Comparison of ENCODE assay signal across 1 cellular context in genomic region chrX:71438732-71439131, GRCh38.
TF ChIP-seq lines count a peak whose summit lies in the region.

No MANE protein-coding gene starts in this region.

TF ChIP-seq in K562, 482 proteins besides CTCF, POLR2A, EP300 and RAD21 (continued from another document):
- peak; percentile 72 for TF ChIP-seq ZNF316 (IDR thresholded peaks at IDR 0.05)
- TF ChIP-seq, protein P1, sequence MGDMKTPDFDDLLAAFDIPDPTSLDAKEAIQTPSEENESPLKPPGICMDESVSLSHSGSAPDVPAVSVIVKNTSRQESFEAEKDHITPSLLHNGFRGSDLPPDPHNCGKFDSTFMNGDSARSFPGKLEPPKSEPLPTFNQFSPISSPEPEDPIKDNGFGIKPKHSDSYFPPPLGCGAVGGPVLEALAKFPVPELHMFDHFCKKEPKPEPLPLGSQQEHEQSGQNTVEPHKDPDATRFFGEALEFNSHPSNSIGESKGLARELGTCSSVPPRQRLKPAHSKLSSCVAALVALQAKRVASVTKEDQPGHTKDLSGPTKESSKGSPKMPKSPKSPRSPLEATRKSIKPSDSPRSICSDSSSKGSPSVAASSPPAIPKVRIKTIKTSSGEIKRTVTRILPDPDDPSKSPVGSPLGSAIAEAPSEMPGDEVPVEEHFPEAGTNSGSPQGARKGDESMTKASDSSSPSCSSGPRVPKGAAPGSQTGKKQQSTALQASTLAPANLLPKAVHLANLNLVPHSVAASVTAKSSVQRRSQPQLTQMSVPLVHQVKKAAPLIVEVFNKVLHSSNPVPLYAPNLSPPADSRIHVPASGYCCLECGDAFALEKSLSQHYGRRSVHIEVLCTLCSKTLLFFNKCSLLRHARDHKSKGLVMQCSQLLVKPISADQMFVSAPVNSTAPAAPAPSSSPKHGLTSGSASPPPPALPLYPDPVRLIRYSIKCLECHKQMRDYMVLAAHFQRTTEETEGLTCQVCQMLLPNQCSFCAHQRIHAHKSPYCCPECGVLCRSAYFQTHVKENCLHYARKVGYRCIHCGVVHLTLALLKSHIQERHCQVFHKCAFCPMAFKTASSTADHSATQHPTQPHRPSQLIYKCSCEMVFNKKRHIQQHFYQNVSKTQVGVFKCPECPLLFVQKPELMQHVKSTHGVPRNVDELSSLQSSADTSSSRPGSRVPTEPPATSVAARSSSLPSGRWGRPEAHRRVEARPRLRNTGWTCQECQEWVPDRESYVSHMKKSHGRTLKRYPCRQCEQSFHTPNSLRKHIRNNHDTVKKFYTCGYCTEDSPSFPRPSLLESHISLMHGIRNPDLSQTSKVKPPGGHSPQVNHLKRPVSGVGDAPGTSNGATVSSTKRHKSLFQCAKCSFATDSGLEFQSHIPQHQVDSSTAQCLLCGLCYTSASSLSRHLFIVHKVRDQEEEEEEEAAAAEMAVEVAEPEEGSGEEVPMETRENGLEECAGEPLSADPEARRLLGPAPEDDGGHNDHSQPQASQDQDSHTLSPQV (IDR thresholded peaks at IDR 0.05) = 0 out of 2 replicates have a peak, but pooled peaks have one; percentile 28
- 0 out of 2 replicates have a peak, but pooled peaks have one; percentile 7 for TF ChIP-seq NFIC (IDR thresholded peaks at IDR 0.05)
- TF ChIP-seq MAFG (tag; conservative IDR thresholded peaks at IDR 0.05) = 0 out of 2 replicates have a peak, but pooled peaks have one; percentile 33
